ENCODE assay signal across 9 cellular contexts in genomic region chr12:124906606-124907261, GRCh38. TPM values are rescaled to one million over a fixed set of nuclear protein-coding genes. Genes with fewer than 3 reads are reported as not detected.
DNase-seq lines count a peak whose midpoint lies in the region; ATAC-seq, FAIRE-seq and TF ChIP-seq lines count a peak whose summit lies in the region.
"Had no signal": no experiment of that assay in that cellular context is flagged by ENCODE, and none has a peak within 500 bp of the region (broad histone marks: within the 10 kb centered on the region; RNA-seq: fewer than 3 reads in every experiment).

No MANE protein-coding gene starts in this region.

- H2AFZ ChIP-seq in SK-N-SH (ENCODE audit: low read depth) (no peak overlapping the region), K562 (ENCODE audit: low read depth, low read length) (peak overlapping the region; percentile 5; the same call in 1 of the 2 replicates)

- POLR2A ChIA-PET in SK-N-SH (lab: Yijun Ruan, JAX), result interaction anchor here (1.8 kb wide), 1 partner anchor 120 kb away, joined by 5 read pairs; no protein-coding TSS in a partner anchor
- POLR2A ChIA-PET in K562 (lab: Yijun Ruan, JAX), result interaction anchor here (0.6 to 2.5 kb wide), 8 partner anchors 10 to 234 kb away, joined by 3 to 8 read pairs (median 6); no protein-coding TSS in a partner anchor

- H3K9me1 ChIP-seq in K562 (ENCODE audit: control insufficient read depth, insufficient read depth, low read length), result no peaks in the 10 kb centered on the region

- no peak overlapping the region; a peak in 1 of 4 replicates for H3K4me3 ChIP-seq in SK-N-SH (ENCODE audit: low read depth in 2 of 2, low read length in 1 of 2)
- no peak overlapping the region for H3K4me3 ChIP-seq in K562

- peaks cover 5 to 7% (median 7%) of the 10 kb centered on the region in 3 donors for H3K36me3 Mint-ChIP-seq in immature natural killer cell

- H3K4me2 ChIP-seq in SK-N-SH, result no peak overlapping the region
- H3K4me2 ChIP-seq in K562 (ENCODE audit: insufficient read depth, low read length), result peak overlapping the region; percentile 17; the same call in 1 of the 2 replicates

- TF ChIP-seq RAD21 in SK-N-SH (IDR thresholded peaks at IDR 0.05; ENCODE audit: low read length) (peak; percentile 96), K562 (CRISPR knock-in tag; conservative IDR thresholded peaks at IDR 0.05 in 1 of 2, IDR thresholded peaks at IDR 0.05 in 1 of 2) (peak; percentile 96 to 98)

- H3K27ac ChIP-seq in SK-N-SH (ENCODE audit: low read depth in 2 of 2, low read length in 1 of 2) (no peak overlapping the region; a peak in 1 of 4 replicates), K562 (ENCODE audit: extremely low read depth, low read depth, low read length) (0 out of 3 replicates have a peak overlapping the region, but pooled peaks have one; percentile 3)

- H3K9me3 ChIP-seq in SK-N-SH (no peaks in the 10 kb centered on the region), K562 (replicated peaks; ENCODE audit: control insufficient read depth, insufficient read depth, low read depth, low read length) (no peaks in the 10 kb centered on the region)

- TF ChIP-seq EP300 in SK-N-SH (IDR thresholded peaks at IDR 0.05; ENCODE audit: borderline replicate concordance in 1 of 2, low read depth in 1 of 2, low read length in 1 of 2), result no peak
- no peak; the same call in 1 of the 2 replicates for TF ChIP-seq EP300 in K562 (IDR thresholded peaks at IDR 0.05; ENCODE audit: low read length)

- H3F3A ChIP-seq in SK-N-SH (replicated peaks; ENCODE audit: insufficient read depth), result peaks cover 44% of the 10 kb centered on the region

- peaks cover 16 to 29% of the 10 kb centered on the region in 2 donors for H3K4me1 Mint-ChIP-seq in immature natural killer cell

- CTCF ChIA-PET in SK-N-SH (lab: Yijun Ruan, JAX) (interaction anchor here (0.6 to 3.8 kb wide), 61 partner anchors 8 to 1556 kb away, joined by 3 to 84 read pairs (median 4); partner anchors contain the start of genes BRI3BP and SCARB1), K562 (lab: Yijun Ruan, JAX; ENCODE audit: low intra/inter-chr PET ratio) (interaction anchor here (0.6 to 2.4 kb wide), 7 partner anchors 21 to 875 kb away, joined by 3 to 46 read pairs (median 3); no protein-coding TSS in a partner anchor)

- H3K9me2 ChIP-seq in SK-N-SH, result no peaks in the 10 kb centered on the region

- no peaks in the 10 kb centered on the region for H3K9me3 Mint-ChIP-seq in immature natural killer cell
- H3K9me3 Mint-ChIP-seq: stimulated activated naive CD8-positive, alpha-beta T cell treated with anti-CD3 and anti-CD28 coated beads, Interleukin-15, Interleukin-2, amounts not matched to agents 100 ng/mL and 50 ng/mL, for 24 hours had no signal

- no peak for TF ChIP-seq POLR2A in K562 (conservative IDR thresholded peaks at IDR 0.05)

- H3K4me1 ChIP-seq in SK-N-SH (ENCODE audit: control insufficient read depth in 1 of 2, insufficient read depth in 2 of 2, low read depth in 1 of 2, low read length in 1 of 2) (peaks cover 16 to 24% of the 10 kb centered on the region in 2 experiments), K562 (replicated peaks in 1 of 2; ENCODE audit: control insufficient read depth in 2 of 2, insufficient read depth in 2 of 2, low read length in 2 of 2) (peaks cover 14 to 26% of the 10 kb centered on the region in 2 experiments; a peak in 4 of 5 replicates)

- DNase-seq in GM13977 (ENCODE audit: low spot score), result peak; percentile 81
- DNase-seq in SK-N-SH, result peak; percentile 80
- peak; percentile 67 to 94 (median 76) for DNase-seq in K562 (ENCODE audit: extremely low read depth in 1 of 4, low spot score in 3 of 4)
- peak; percentile 86 to 88 (median 86) for DNase-seq in immature natural killer cell
- DNase-seq in stimulated activated CD4-positive, alpha-beta T cell treated with anti-CD3 and anti-CD28 coated beads, Interleukin-1b, Interleukin-23, amount 100 ng/mL, for 4 hours (ENCODE audit: low read depth in 2 of 2), result peak; percentile 64 to 93
- no peak for DNase-seq in NCI-H1417 treated with DMSO at 0.1 percent for 48 hours (lab: John Stamatoyannopoulos, UW)
- DNase-seq in GDM1 (lab: John Stamatoyannopoulos, UW), result no peak

- peaks cover 5 to 7% (median 6%) of the 10 kb centered on the region in 3 donors for H3K27me3 Mint-ChIP-seq in immature natural killer cell (ENCODE audit: low read depth in 3 of 3)
- H3K27me3 Mint-ChIP-seq: stimulated activated naive CD8-positive, alpha-beta T cell treated with anti-CD3 and anti-CD28 coated beads, Interleukin-15, Interleukin-2, amounts not matched to agents 100 ng/mL and 50 ng/mL, for 24 hours had no signal

- H3K4me3 Mint-ChIP-seq in immature natural killer cell, result no peak overlapping the region
- H3K4me3 Mint-ChIP-seq: stimulated activated naive CD8-positive, alpha-beta T cell treated with anti-CD3 and anti-CD28 coated beads, Interleukin-15, Interleukin-2, amounts not matched to agents 100 ng/mL and 50 ng/mL, for 24 hours had no signal

- H3K27ac Mint-ChIP-seq in immature natural killer cell, result peak overlapping the region in 3 of 6 donors; percentile 1 to 7 (median 2)

- peak; percentile 91 for FAIRE-seq in K562 (lab: Jason Lieb, UNC)

- in situ Hi-C loops in GM13977 (cut with MboI; ENCODE audit: low pct_unique_long_range_greater_than_20kb, low sequenced_read_pairs, unreplicated experiment), result no loop called here
- in situ Hi-C loops in K562 (cut with MboI), result no loop called here

- ATAC-seq in HG02870 (IDR thresholded peaks at IDR 0.05; ENCODE audit: unreplicated experiment) (peak; percentile 50), K562 (peak; percentile 59)

- TF ChIP-seq CTCF in GM13977 (IDR thresholded peaks at IDR 0.05; ENCODE audit: extremely low read depth, insufficient read depth, missing control alignments), result peak; percentile 98
- peak; percentile 99 for TF ChIP-seq CTCF in SK-N-SH (IDR thresholded peaks at IDR 0.05)
- TF ChIP-seq CTCF in K562 (IDR thresholded peaks at IDR 0.05 in 2 of 3, conservative IDR thresholded peaks at IDR 0.05 in 1 of 3; ENCODE audit: insufficient read depth in 2 of 3, low read depth in 1 of 3, low read length in 3 of 3), result peak; percentile 98 to 100 (median 100)

- H4K20me1 ChIP-seq in SK-N-SH (ENCODE audit: insufficient read depth) (peaks cover 37% of the 10 kb centered on the region), K562 (replicated peaks; ENCODE audit: control insufficient read depth, insufficient read depth, low read length) (peaks cover 19% of the 10 kb centered on the region)

- peaks cover 16% of the 10 kb centered on the region in 2 experiments for H3K36me3 ChIP-seq in SK-N-SH (replicated peaks in 1 of 2; ENCODE audit: control insufficient read depth in 1 of 2, insufficient read depth in 2 of 2, low read length in 1 of 2)
- H3K36me3 ChIP-seq in K562 (ENCODE audit: control insufficient read depth, insufficient read depth, low read length), result peaks cover 14% of the 10 kb centered on the region

- intact Hi-C loops in K562 (cut with micrococcal nuclease), result loop anchor here (2.0 kb wide), 4 partner anchors 22 to 132 kb away; partner anchors contain the start of gene SCARB1

- no peaks in the 10 kb centered on the region for H3K27me3 ChIP-seq in SK-N-SH (ENCODE audit: insufficient read depth)
- H3K27me3 ChIP-seq in K562 (ENCODE audit: control insufficient read depth in 2 of 2, insufficient read depth in 2 of 2, low read length in 2 of 2), result no peaks in the 10 kb centered on the region

- BruUV-seq in K562 (replicated peaks; lab: Mats Ljungman, UMichigan), result no TSS peak

- no peak overlapping the region for H3K9ac ChIP-seq in SK-N-SH
- no peak overlapping the region for H3K9ac ChIP-seq in K562 (ENCODE audit: insufficient read depth in 1 of 2, low read depth in 2 of 2, low read length in 2 of 2)

- 3% methylated on average over 2 of the region's 2 CpGs for WGBS in SK-N-SH (ENCODE audit: low lambda C conversion rate)
- WGBS in K562 (ENCODE audit: insufficient coverage, low coverage, missing lambda C conversion rate), result 0% methylated on average over 2 of the region's 2 CpGs

- H3K79me2 ChIP-seq in SK-N-SH (ENCODE audit: insufficient read depth), result peaks cover 15% of the 10 kb centered on the region
- peaks cover 17% of the 10 kb centered on the region for H3K79me2 ChIP-seq in K562 (ENCODE audit: control insufficient read depth, insufficient read depth, low read length)

RNA-seq across cellular contexts. Expression of gene UBC, which starts 7.7 kb away (rescaled TPM):
- 1,327 and 1,666 TPM in 2 replicates for polyA plus RNA-seq in SK-N-SH (2012; rRNA removed)
- 1,141 and 1,342 TPM in 2 replicates for polyA plus RNA-seq in SK-N-SH (2012; cell fraction: cytosol; rRNA removed)
- polyA plus RNA-seq in SK-N-SH (2012; cell fraction: nucleus; rRNA removed), result 1,930 and 2,064 TPM in 2 replicates
- total RNA-seq in K562 (2011; cell fraction: chromatin; rRNA removed; ENCODE audit: low replicate concordance), result 193 and 317 TPM in 2 replicates
- 188 and 214 TPM in 2 replicates for total RNA-seq in K562 (2011; cell fraction: nucleolus; rRNA removed)
- 283 and 301 TPM in 2 replicates for total RNA-seq in K562 (2011; cell fraction: nucleoplasm; rRNA removed)
- 717 and 744 TPM in 2 replicates for total RNA-seq in K562 (2014; rRNA removed)
- total RNA-seq in K562 (2014; rRNA removed; fragmentation: Illumina TruSeq; extraction: Trizol), result 771 and 813 TPM in 2 replicates
- total RNA-seq in K562 (2015; rRNA removed; fragmentation: Illumina TruSeq; extraction: Trizol), result 795 and 812 TPM in 2 replicates
- 697 and 765 TPM in 2 replicates for total RNA-seq in K562 (2021)
- polyA plus RNA-seq in K562 (2011; rRNA removed), result 1,118 and 1,197 TPM in 2 replicates
- 514 and 899 TPM in 2 replicates for polyA plus RNA-seq in K562 (2011; cell fraction: cytosol; rRNA removed)
- 518 and 627 TPM in 2 replicates for polyA plus RNA-seq in K562 (2011; cell fraction: nucleus; rRNA removed)
- polyA plus RNA-seq in K562 (2012), result 1,269 and 1,358 TPM in 2 replicates
- 825 and 860 TPM in 2 replicates for polyA plus RNA-seq in K562 (2014; fragmentation: Illumina TruSeq; extraction: Trizol)
- polyA plus RNA-seq in K562 (2014; fragmentation: Nextera tagmentation; extraction: Ambion mirVana), result 1,000 to 10,000 TPM in 1 of 2 experiments, 100 to 1,000 TPM in 1; 927 to 1,153 TPM
- 533 and 624 TPM in 2 replicates for polyA plus RNA-seq in K562 (2014; rRNA removed)
- 765 and 975 TPM in 2 replicates for polyA minus RNA-seq in K562 (2011; rRNA and poly(A)+ RNA removed)
- polyA minus RNA-seq in K562 (2011; cell fraction: cytosol; rRNA and poly(A)+ RNA removed), result 543 and 602 TPM in 2 replicates
- polyA minus RNA-seq in K562 (2011; cell fraction: nucleus; rRNA and poly(A)+ RNA removed), result 77.0 and 177 TPM in 2 replicates
- polyA plus RNA-seq in immature natural killer cell, result 1,000 to 10,000 TPM in 2 of 3 donors, 100 to 1,000 TPM in 1; 977 to 1,715 (median 1,389) TPM

RNA-seq across cellular contexts. Expression of gene SCARB1, which starts 43.1 kb away (rescaled TPM):
- polyA plus RNA-seq in SK-N-SH (2012; rRNA removed), result 12.8 and 33.0 TPM in 2 replicates
- 17.4 and 25.1 TPM in 2 replicates for polyA plus RNA-seq in SK-N-SH (2012; cell fraction: cytosol; rRNA removed)
- polyA plus RNA-seq in SK-N-SH (2012; cell fraction: nucleus; rRNA removed), result 36.4 and 45.3 TPM in 2 replicates
- total RNA-seq in K562 (2011; cell fraction: chromatin; rRNA removed; ENCODE audit: low replicate concordance), result 238 and 543 TPM in 2 replicates
- total RNA-seq in K562 (2011; cell fraction: nucleolus; rRNA removed), result 351 and 425 TPM in 2 replicates
- 354 and 357 TPM in 2 replicates for total RNA-seq in K562 (2011; cell fraction: nucleoplasm; rRNA removed)
- 52.8 and 83.0 TPM in 2 replicates for total RNA-seq in K562 (2014; rRNA removed)
- total RNA-seq in K562 (2014; rRNA removed; fragmentation: Illumina TruSeq; extraction: Trizol), result 30.9 and 38.4 TPM in 2 replicates
- 36.0 and 38.7 TPM in 2 replicates for total RNA-seq in K562 (2015; rRNA removed; fragmentation: Illumina TruSeq; extraction: Trizol)
- 148 and 157 TPM in 2 replicates for total RNA-seq in K562 (2021)
- 81.9 and 168 TPM in 2 replicates for polyA plus RNA-seq in K562 (2011; rRNA removed)
- 161 and 163 TPM in 2 replicates for polyA plus RNA-seq in K562 (2011; cell fraction: cytosol; rRNA removed)
- polyA plus RNA-seq in K562 (2011; cell fraction: nucleus; rRNA removed), result 435 and 491 TPM in 2 replicates
- polyA plus RNA-seq in K562 (2012), result 87.6 and 124 TPM in 2 replicates
- 143 and 152 TPM in 2 replicates for polyA plus RNA-seq in K562 (2014; fragmentation: Illumina TruSeq; extraction: Trizol)
- polyA plus RNA-seq in K562 (2014; fragmentation: Nextera tagmentation; extraction: Ambion mirVana), result 1 to 10 TPM in 1 of 2 experiments, under 1 TPM in 1; 0.56 to 4.7 TPM
- 79.2 and 92.6 TPM in 2 replicates for polyA plus RNA-seq in K562 (2014; rRNA removed)
- 83.0 and 106 TPM in 2 replicates for polyA minus RNA-seq in K562 (2011; rRNA and poly(A)+ RNA removed)
- polyA minus RNA-seq in K562 (2011; cell fraction: cytosol; rRNA and poly(A)+ RNA removed), result 90.2 and 100 TPM in 2 replicates
- polyA minus RNA-seq in K562 (2011; cell fraction: nucleus; rRNA and poly(A)+ RNA removed), result 82.3 and 143 TPM in 2 replicates
- polyA plus RNA-seq in immature natural killer cell, result 10 to 100 TPM in 1 of 3 donors, 1 to 10 TPM in 2; 1.3 to 10.5 (median 2.4) TPM

Comparison
In these comparisons a context has a peak if more than half of its experiments do, and no peak if none do; other contexts are left out.
1. DNase-seq: peak in GM13977 (single experiment), SK-N-SH (single experiment), K562 (4 of 4), immature natural killer cell (3 of 3) and stimulated activated CD4-positive, alpha-beta T cell treated with anti-CD3 and anti-CD28 coated beads, Interleukin-1b, Interleukin-23, amount 100 ng/mL, for 4 hours (2 of 2); none in NCI-H1417 treated with DMSO at 0.1 percent for 48 hours (single experiment) and GDM1 (single experiment).
2. Peak in every context shown above with its lines, with median percentiles within 50 percentile points of each other: CTCF ChIP-seq.